In the genomic region with DNA sequence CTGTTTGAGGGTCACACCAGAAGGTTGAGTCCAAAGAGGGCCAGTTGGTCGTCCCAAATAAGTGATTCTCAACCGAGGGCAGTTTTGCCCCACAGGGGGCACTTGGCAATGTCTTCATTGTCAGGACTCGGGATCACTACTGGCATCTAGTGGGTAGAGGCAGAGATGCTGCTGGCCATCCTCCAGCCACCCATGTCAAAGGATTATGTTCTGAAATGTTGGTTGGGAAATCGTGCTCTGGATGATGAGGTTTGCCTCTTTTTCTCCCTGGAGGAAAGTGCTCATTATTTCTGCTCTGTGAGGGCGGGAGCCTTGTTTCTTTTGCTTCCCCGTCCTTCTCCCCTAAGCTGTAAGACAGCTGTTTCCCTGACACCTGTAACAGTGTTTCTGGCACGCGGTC, we compare ENCODE assay signal across 8 cellular contexts. TPM values are rescaled to one million over a fixed set of nuclear protein-coding genes. Genes with fewer than 3 reads are reported as not detected.
DNase-seq lines count a peak whose midpoint lies in the region; ATAC-seq and TF ChIP-seq lines count a peak whose summit lies in the region.

No MANE protein-coding gene starts in this region.

- no peak for TF ChIP-seq EP300 in sigmoid colon (IDR thresholded peaks at IDR 0.05)

- no peaks in the 10 kb centered on the region for H3K27me3 ChIP-seq in sigmoid colon

- no peaks in the 10 kb centered on the region for H3K9me3 ChIP-seq in sigmoid colon

- peaks cover 0 to 22% (median 17%) of the 10 kb centered on the region in 4 donors for H3K4me1 ChIP-seq in sigmoid colon

- TF ChIP-seq CTCF in GM10266 (IDR thresholded peaks at IDR 0.05; ENCODE audit: control insufficient read depth, insufficient read depth, low read depth, missing control alignments) = peak; percentile 40
- TF ChIP-seq CTCF in sigmoid colon (IDR thresholded peaks at IDR 0.05) = peak in 2 of 4 experiments; percentile 11 to 35

- peaks cover 0 to 15% (median 3%) of the 10 kb centered on the region in 4 donors for H3K36me3 ChIP-seq in sigmoid colon

- TF ChIP-seq POLR2A in sigmoid colon (IDR thresholded peaks at IDR 0.05) = no peak

- DNase-seq in AG08396 (ENCODE audit: low spot score) (peak; percentile 67), GM10266 (ENCODE audit: extremely low spot score) (no peak), NCI-H2171 (lab: John Stamatoyannopoulos, UW) (peak; percentile 33), amniotic epithelial cell (ENCODE audit: low read depth) (peak; percentile 91), left ventricle myocardium superior (peak; percentile 72), sigmoid colon (peak; percentile 81)

- 20 to 37% methylated on average over 8 of the region's 8 CpGs for WGBS in sigmoid colon, 2 donors

- H3K4me3 ChIP-seq in sigmoid colon = no peak overlapping the region

- peak overlapping the region in 3 of 4 donors; percentile 15 to 66 (median 49) for H3K27ac ChIP-seq in sigmoid colon

- ATAC-seq in left ventricle myocardium superior (no peak), GM19467 (IDR thresholded peaks at IDR 0.05; ENCODE audit: unreplicated experiment) (no peak), HG03095 (IDR thresholded peaks at IDR 0.05; ENCODE audit: unreplicated experiment) (no peak)

- intact Hi-C loops in left ventricle myocardium superior (cut with micrococcal nuclease) (no loop called here), sigmoid colon (cut with DNase I) (loop anchor here (5.0 kb wide), 1 partner anchor 189 kb away; no protein-coding TSS in a partner anchor)

RNA-seq across cellular contexts. Expression of gene ZNF839, which starts 3.6 kb away (rescaled TPM):
- total RNA-seq in left ventricle myocardium superior = 7.4 TPM
- total RNA-seq in sigmoid colon = 10 to 100 TPM in 1 of 4 donors, 1 to 10 TPM in 3; 5.7 to 12.2 (median 8.2) TPM
- polyA plus RNA-seq in sigmoid colon = 1 to 10 TPM; 4.6 to 9.3 (median 6.0) TPM

RNA-seq across cellular contexts. Expression of gene MOK, which starts 18.1 kb away (rescaled TPM):
- total RNA-seq in left ventricle myocardium superior (10.9 TPM), sigmoid colon (10 to 100 TPM in 2 of 4 donors, 1 to 10 TPM in 2; 7.5 to 17.2 (median 11.2) TPM)
- 10 to 100 TPM in 1 of 3 donors, 1 to 10 TPM in 2; 1.8 to 10.2 (median 6.0) TPM for polyA plus RNA-seq in sigmoid colon

RNA-seq across cellular contexts. Expression of gene CINP, which starts 39.6 kb away (rescaled TPM):
- total RNA-seq in left ventricle myocardium superior (33.7 TPM), sigmoid colon (10 to 100 TPM; 12.5 to 24.6 (median 19.8) TPM)
- 10 to 100 TPM; 21.5 to 46.2 (median 35.0) TPM for polyA plus RNA-seq in sigmoid colon

RNA-seq across cellular contexts. Expression of gene TECPR2, which starts 39.6 kb away (rescaled TPM):
- total RNA-seq in left ventricle myocardium superior (22.5 TPM), sigmoid colon (10 to 100 TPM; 15.3 to 51.0 (median 17.2) TPM)
- polyA plus RNA-seq in sigmoid colon = 1 to 10 TPM; 2.1 to 9.0 (median 8.5) TPM
